ENCODE assay signal across 19 cellular contexts in genomic region chr17:27299384-27300049, GRCh38. TPM values are rescaled to one million over a fixed set of nuclear protein-coding genes. Genes with fewer than 3 reads are reported as not detected.
DNase-seq lines count a peak whose midpoint lies in the region; ATAC-seq, FAIRE-seq and TF ChIP-seq lines count a peak whose summit lies in the region.
"Had no signal": no experiment of that assay in that cellular context is flagged by ENCODE, and none has a peak within 500 bp of the region (broad histone marks: within the 10 kb centered on the region; RNA-seq: fewer than 3 reads in every experiment).

No MANE protein-coding gene starts in this region.

- RAD21 ChIA-PET in GM12878 (lab: Charles Lee; ENCODE audit: unreplicated experiment), result interaction anchor here (0.9 to 2.4 kb wide), 2 partner anchors 30 to 54 kb away, joined by 3 to 8 read pairs; no protein-coding TSS in a partner anchor

- 70% methylated on average over 5 of the region's 5 CpGs for WGBS in GM12878 (ENCODE audit: insufficient coverage, insufficient replicate concordance, low lambda C conversion rate, missing lambda C conversion rate)
- no CpG with 5 or more reads among the region's 5 CpGs for WGBS in trophoblast cell (ENCODE audit: extremely low coverage, insufficient coverage, insufficient read length)
- WGBS in mesendoderm (ENCODE audit: extremely low coverage, insufficient coverage, low lambda C conversion rate), result no CpG with 5 or more reads among the region's 5 CpGs

- no peak overlapping the region for H2AFZ ChIP-seq in GM12878 (ENCODE audit: control insufficient read depth, low read depth, low read length)
- no peak overlapping the region for H2AFZ ChIP-seq in trophoblast cell (ENCODE audit: insufficient read depth, low read length, poor library complexity)

- H3K79me1 ChIP-seq in trophoblast cell (ENCODE audit: low read length), result peaks cover 2% of the 10 kb centered on the region
- H3K79me1 ChIP-seq in mesendoderm (ENCODE audit: low read length), result peaks cover 7% of the 10 kb centered on the region

- H3K4me1 ChIP-seq in GM12878 (ENCODE audit: control insufficient read depth, insufficient read depth, low read length) (peaks cover 12% of the 10 kb centered on the region), trophoblast cell (ENCODE audit: control insufficient read depth in 1 of 2, insufficient read depth in 2 of 2, low read length in 2 of 2) (peaks cover 6 to 7% of the 10 kb centered on the region in 2 experiments), mesendoderm (ENCODE audit: control insufficient read depth, low read depth, low read length) (peaks cover 2% of the 10 kb centered on the region)

- H3K4me3 ChIP-seq in GM12878 (peak overlapping the region; percentile 39; the same call in 1 of the 2 replicates), trophoblast cell (ENCODE audit: low read depth, low read length) (no peak overlapping the region), mesendoderm (ENCODE audit: low read length) (no peak overlapping the region)
- H3K4me3 ChIP-seq: left ventricle myocardium inferior, MG63 had no signal

- H3K23ac ChIP-seq in trophoblast cell (ENCODE audit: low read length), result no peak overlapping the region
- no peak overlapping the region for H3K23ac ChIP-seq in mesendoderm (ENCODE audit: low read length)

- no peak overlapping the region for H4K91ac ChIP-seq in trophoblast cell (ENCODE audit: low read depth, low read length)

- H4K12ac ChIP-seq in trophoblast cell (ENCODE audit: low read depth, low read length), result no peak overlapping the region

- H3K27ac ChIP-seq in GM12878 (ENCODE audit: control insufficient read depth, insufficient read depth) (no peak overlapping the region), trophoblast cell (ENCODE audit: low read depth, low read length) (no peak overlapping the region), mesendoderm (ENCODE audit: low read depth, low read length) (no peak overlapping the region)
- H3K27ac ChIP-seq: 22Rv1 had no signal

- peak overlapping the region; percentile 92 for H3K4ac ChIP-seq in trophoblast cell (ENCODE audit: low read depth, low read length)
- H3K4ac ChIP-seq in mesendoderm (ENCODE audit: low read depth, low read length), result no peak overlapping the region

- H2BK120ac ChIP-seq in trophoblast cell (ENCODE audit: insufficient read depth, low read length, poor library complexity) (no peak overlapping the region), mesendoderm (ENCODE audit: low read depth, low read length) (no peak overlapping the region)

- H3K79me2 ChIP-seq in GM12878 (ENCODE audit: control insufficient read depth, insufficient read depth, low read length), result peaks cover 90% of the 10 kb centered on the region
- peaks cover 29% of the 10 kb centered on the region for H3K79me2 ChIP-seq in trophoblast cell (ENCODE audit: control insufficient read depth, insufficient read depth, low read length, poor library complexity)
- peaks cover 72% of the 10 kb centered on the region for H3K79me2 ChIP-seq in mesendoderm (ENCODE audit: control insufficient read depth, insufficient read depth, low read length)

- TF ChIP-seq POLR2A in GM12878 (IDR thresholded peaks at IDR 0.05; ENCODE audit: low read depth, low read length), result no peak

- H4K20me1 ChIP-seq in GM12878 (ENCODE audit: control insufficient read depth, insufficient read depth), result no peaks in the 10 kb centered on the region

- no peak for TF ChIP-seq EP300 in GM12878 (IDR thresholded peaks at IDR 0.05; ENCODE audit: borderline replicate concordance in 1 of 2, control insufficient read depth in 1 of 2, low read depth in 2 of 2, low read length in 2 of 2)

- DNase-seq in DMS53 treated with DMSO at 0.1 percent for 48 hours (lab: John Stamatoyannopoulos, UW; ENCODE audit: unreplicated experiment) (peak; percentile 66), DMS53 (lab: John Stamatoyannopoulos, UW) (no peak), GM12878 (ENCODE audit: low read depth, low spot score) (no peak), trophoblast cell (no peak), NCI-H1092 (lab: John Stamatoyannopoulos, UW) (no peak), mesendoderm (no peak)
- DNase-seq: activated CD4-positive, alpha-beta T cell treated with anti-CD3 and anti-CD28 coated beads, Interleukin-2, amount 50 U/mL, for 1 hour; activated naive CD4-positive, alpha-beta T cell treated with anti-CD3 and anti-CD28 coated beads, Interleukin-2, amount 10 ng/mL, durations not matched to agents 7 days and 5 days; Calu3; central memory CD4-positive, alpha-beta T cell; HCEC 1CT; left ventricle myocardium inferior; MG63; NCI-H2171 treated with DMSO at 0.1 percent for 48 hours; stomach had no signal

- H3K14ac ChIP-seq in trophoblast cell (ENCODE audit: low read length), result no peak overlapping the region

- intact Hi-C loops in GM12878 (cut with micrococcal nuclease; ENCODE audit: unreplicated experiment), result loop anchor here (5.0 kb wide), 3 partner anchors 48 to 303 kb away; partner anchors contain the start of gene KSR1

- FAIRE-seq in GM12878 (lab: Jason Lieb, UNC), result peak; percentile 35

- H2BK5ac ChIP-seq in trophoblast cell (ENCODE audit: low read depth, low read length, poor library complexity) (no peak overlapping the region), mesendoderm (ENCODE audit: low read length) (no peak overlapping the region)

- H3K4me2 ChIP-seq in GM12878 (ENCODE audit: control insufficient read depth, insufficient read depth), result peak overlapping the region; percentile 28
- no peak overlapping the region for H3K4me2 ChIP-seq in trophoblast cell (ENCODE audit: low read length)
- H3K4me2 ChIP-seq in mesendoderm (ENCODE audit: low read length), result no peak overlapping the region

- H2BK15ac ChIP-seq in mesendoderm (replicated peaks; ENCODE audit: low read depth), result no peak overlapping the region

- H3K9me3 ChIP-seq in GM12878 (replicated peaks; ENCODE audit: control insufficient read depth, insufficient read depth, low read length) (no peaks in the 10 kb centered on the region), trophoblast cell (ENCODE audit: insufficient read depth, low read depth, low read length) (no peaks in the 10 kb centered on the region)
- H3K9me3 ChIP-seq: left ventricle myocardium inferior, MG63, stomach had no signal

- no peak for TF ChIP-seq CTCF in GM12878 (IDR thresholded peaks at IDR 0.05 in 2 of 3, conservative IDR thresholded peaks at IDR 0.05 in 1 of 3; ENCODE audit: control insufficient read depth in 2 of 3, extremely low read depth in 1 of 3, insufficient read depth in 1 of 3, low read depth in 3 of 3, low read length in 3 of 3)

- POLR2A ChIA-PET in GM12878 (lab: Charles Lee), result no interaction called here

- BruUV-seq in GM12878 (replicated peaks; lab: Mats Ljungman, UMichigan), result no TSS peak

- H4K5ac ChIP-seq in mesendoderm (ENCODE audit: low read length), result no peak overlapping the region

- CTCF ChIA-PET in GM12878 (lab: Yijun Ruan, JAX), result interaction anchor here (0.5 to 2.4 kb wide), 7 partner anchors 25 to 303 kb away, joined by 3 to 14 read pairs (median 4); no protein-coding TSS in a partner anchor

- TF ChIP-seq RAD21 in GM12878 (IDR thresholded peaks at IDR 0.05; ENCODE audit: insufficient read depth, low read depth, low read length), result no peak

- no peak overlapping the region for H3K56ac ChIP-seq in mesendoderm (ENCODE audit: low read length)

- no peak overlapping the region for H3K9ac ChIP-seq in GM12878 (ENCODE audit: control insufficient read depth, insufficient read depth, low read length)
- H3K9ac ChIP-seq in trophoblast cell (ENCODE audit: low read length), result no peak overlapping the region
- H3K9ac ChIP-seq in mesendoderm (ENCODE audit: low read length), result no peak overlapping the region

- ATAC-seq in HG02610 (IDR thresholded peaks at IDR 0.05; ENCODE audit: unreplicated experiment) (peak; percentile 39), GM12878 (peak; percentile 17), GM18520 (IDR thresholded peaks at IDR 0.05; ENCODE audit: unreplicated experiment) (no peak)
- ATAC-seq: sciatic nerve had no signal

- in situ Hi-C loops in GM12878 (cut with MboI), result loop anchor here (5.0 to 25.0 kb wide), 2 partner anchors 33 to 763 kb away; no protein-coding TSS in a partner anchor

- H3K27me3 ChIP-seq in GM12878 (replicated peaks in 1 of 2; ENCODE audit: control insufficient read depth in 2 of 2, insufficient read depth in 2 of 2, low read length in 1 of 2), result no peaks in the 10 kb centered on the region
- H3K27me3 ChIP-seq in trophoblast cell (ENCODE audit: insufficient read depth, low read length), result no peaks in the 10 kb centered on the region
- no peaks in the 10 kb centered on the region for H3K27me3 ChIP-seq in mesendoderm (ENCODE audit: insufficient read depth, low read length, poor library complexity)
- H3K27me3 ChIP-seq: MG63, stomach had no signal

- H2AK5ac ChIP-seq in trophoblast cell (ENCODE audit: low read length) (no peak overlapping the region), mesendoderm (ENCODE audit: low read length) (no peak overlapping the region)

- SMC1A ChIA-PET in GM12878 (lab: Charles Lee; ENCODE audit: uncharacterized antibody, unreplicated experiment), result interaction anchor here (0.8 to 2.7 kb wide), 6 partner anchors 9 to 63 kb away, joined by 3 to 7 read pairs (median 5); no protein-coding TSS in a partner anchor

- H3K36me3 ChIP-seq in GM12878 (ENCODE audit: control insufficient read depth in 2 of 2, insufficient read depth in 2 of 2, low read length in 1 of 2) (peaks cover 0 to 6% of the 10 kb centered on the region in 2 experiments; a peak in 2 of 4 replicates), trophoblast cell (ENCODE audit: control insufficient read depth in 1 of 2, insufficient read depth in 2 of 2, low read length in 2 of 2) (peaks cover 13 to 15% of the 10 kb centered on the region in 2 experiments), mesendoderm (ENCODE audit: control insufficient read depth, insufficient read depth, low read length) (no peaks in the 10 kb centered on the region)

- H2BK12ac ChIP-seq in trophoblast cell (ENCODE audit: low read length), result no peak overlapping the region

- H3K18ac ChIP-seq in trophoblast cell (ENCODE audit: low read length) (no peak overlapping the region), mesendoderm (ENCODE audit: low read length) (no peak overlapping the region)

- H4K8ac ChIP-seq in trophoblast cell (ENCODE audit: low read depth, low read length) (no peak overlapping the region), mesendoderm (ENCODE audit: low read depth, low read length) (no peak overlapping the region)

RNA-seq across cellular contexts. Expression of gene WSB1, which starts 5.6 kb away (rescaled TPM):
- total RNA-seq in GM12878 (2013; cell fraction: nucleolus; rRNA removed), result 1,230 and 1,283 TPM in 2 replicates
- total RNA-seq in GM12878 (2014; rRNA removed) (84.1 and 102 TPM in 2 replicates), GM12878 (2014; rRNA removed; fragmentation: Illumina TruSeq; extraction: Trizol) (91.5 and 94.3 TPM in 2 replicates), GM12878 (2021) (91.0 and 108 TPM in 2 replicates)
- polyA plus RNA-seq in GM12878 (2011; ENCODE audit: low read depth), result 111 TPM
- polyA plus RNA-seq in GM12878 (2011; rRNA removed) (458 and 632 TPM in 2 replicates), GM12878 (2014; fragmentation: Illumina TruSeq; extraction: Trizol) (108 and 151 TPM in 2 replicates), GM12878 (2014; fragmentation: Nextera tagmentation; extraction: Ambion mirVana) (10 to 100 TPM; 26.6 to 49.8 TPM), GM12878 (2014; rRNA removed) (121 and 162 TPM in 2 replicates), GM12878 (2016; fragmentation: Nextera tagmentation; extraction: Ambion mirVana) (100 to 1,000 TPM; 101 TPM)
- 374 and 577 TPM in 2 replicates for polyA plus RNA-seq in GM12878 (2011; cell fraction: cytosol; rRNA removed)
- polyA plus RNA-seq in GM12878 (2011; cell fraction: nucleus; rRNA removed), result 1,022 and 1,033 TPM in 2 replicates
- 116 and 173 TPM in 2 replicates for polyA plus RNA-seq in GM12878 (2012)
- 122 and 137 TPM in 2 replicates for polyA minus RNA-seq in GM12878 (2011; rRNA and poly(A)+ RNA removed)
- polyA minus RNA-seq in GM12878 (2011; cell fraction: cytosol; rRNA and poly(A)+ RNA removed), result 68.0 and 68.3 TPM in 2 replicates
- 108 and 118 TPM in 2 replicates for polyA minus RNA-seq in GM12878 (2011; cell fraction: nucleus; rRNA and poly(A)+ RNA removed)
- 193 and 206 TPM in 2 replicates for polyA plus RNA-seq in trophoblast cell (2013)
- polyA plus RNA-seq in mesendoderm (2013, experiment 1 of 2), result 54.3 TPM
- 53.7 TPM for polyA plus RNA-seq in mesendoderm (2013, experiment 2 of 2)
